In the genomic region with DNA sequence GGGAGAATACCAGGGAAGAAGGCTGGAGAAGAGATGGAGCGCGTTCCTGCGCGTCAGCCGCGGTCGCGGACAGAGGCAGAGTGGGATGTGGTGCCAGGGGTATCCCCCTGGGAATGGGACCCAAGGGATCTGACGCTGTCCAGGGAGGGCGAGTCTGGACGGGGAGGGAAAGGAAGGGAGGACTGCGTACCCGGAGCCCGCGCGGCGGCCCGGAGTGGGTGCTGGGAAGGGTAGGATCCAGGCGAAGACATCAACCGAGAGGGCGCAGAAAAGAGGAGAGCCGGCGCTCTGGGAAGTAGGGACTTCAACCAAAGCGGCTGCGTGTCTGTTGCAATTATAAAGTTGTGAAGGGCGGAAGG, we compare ENCODE assay signal across 1 cellular context.
TF ChIP-seq lines count a peak whose summit lies in the region.

No MANE protein-coding gene starts in this region.

TF ChIP-seq in WTC11, 78 proteins besides CTCF, POLR2A, EP300 and RAD21 (continued from another document):
- TF ChIP-seq, protein P1, sequence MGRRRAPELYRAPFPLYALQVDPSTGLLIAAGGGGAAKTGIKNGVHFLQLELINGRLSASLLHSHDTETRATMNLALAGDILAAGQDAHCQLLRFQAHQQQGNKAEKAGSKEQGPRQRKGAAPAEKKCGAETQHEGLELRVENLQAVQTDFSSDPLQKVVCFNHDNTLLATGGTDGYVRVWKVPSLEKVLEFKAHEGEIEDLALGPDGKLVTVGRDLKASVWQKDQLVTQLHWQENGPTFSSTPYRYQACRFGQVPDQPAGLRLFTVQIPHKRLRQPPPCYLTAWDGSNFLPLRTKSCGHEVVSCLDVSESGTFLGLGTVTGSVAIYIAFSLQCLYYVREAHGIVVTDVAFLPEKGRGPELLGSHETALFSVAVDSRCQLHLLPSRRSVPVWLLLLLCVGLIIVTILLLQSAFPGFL (CRISPR knock-in tag; IDR thresholded peaks at IDR 0.05; ENCODE audit: borderline replicate concordance), result no peak
- TF ChIP-seq NFYB (CRISPR knock-in tag; conservative IDR thresholded peaks at IDR 0.05; ENCODE audit: low read depth) (no peak), TP53 (CRISPR knock-in tag; IDR thresholded peaks at IDR 0.05) (no peak), ZBTB21 (CRISPR knock-in tag; IDR thresholded peaks at IDR 0.05; ENCODE audit: borderline replicate concordance) (no peak), CREM (CRISPR knock-in tag; IDR thresholded peaks at IDR 0.05) (no peak), ZNF138 (CRISPR knock-in tag; conservative IDR thresholded peaks at IDR 0.05) (no peak)
- TF ChIP-seq, protein P2, sequence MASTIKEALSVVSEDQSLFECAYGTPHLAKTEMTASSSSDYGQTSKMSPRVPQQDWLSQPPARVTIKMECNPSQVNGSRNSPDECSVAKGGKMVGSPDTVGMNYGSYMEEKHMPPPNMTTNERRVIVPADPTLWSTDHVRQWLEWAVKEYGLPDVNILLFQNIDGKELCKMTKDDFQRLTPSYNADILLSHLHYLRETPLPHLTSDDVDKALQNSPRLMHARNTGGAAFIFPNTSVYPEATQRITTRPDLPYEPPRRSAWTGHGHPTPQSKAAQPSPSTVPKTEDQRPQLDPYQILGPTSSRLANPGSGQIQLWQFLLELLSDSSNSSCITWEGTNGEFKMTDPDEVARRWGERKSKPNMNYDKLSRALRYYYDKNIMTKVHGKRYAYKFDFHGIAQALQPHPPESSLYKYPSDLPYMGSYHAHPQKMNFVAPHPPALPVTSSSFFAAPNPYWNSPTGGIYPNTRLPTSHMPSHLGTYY (CRISPR knock-in tag; IDR thresholded peaks at IDR 0.05), result no peak
- TF ChIP-seq, protein P3, sequence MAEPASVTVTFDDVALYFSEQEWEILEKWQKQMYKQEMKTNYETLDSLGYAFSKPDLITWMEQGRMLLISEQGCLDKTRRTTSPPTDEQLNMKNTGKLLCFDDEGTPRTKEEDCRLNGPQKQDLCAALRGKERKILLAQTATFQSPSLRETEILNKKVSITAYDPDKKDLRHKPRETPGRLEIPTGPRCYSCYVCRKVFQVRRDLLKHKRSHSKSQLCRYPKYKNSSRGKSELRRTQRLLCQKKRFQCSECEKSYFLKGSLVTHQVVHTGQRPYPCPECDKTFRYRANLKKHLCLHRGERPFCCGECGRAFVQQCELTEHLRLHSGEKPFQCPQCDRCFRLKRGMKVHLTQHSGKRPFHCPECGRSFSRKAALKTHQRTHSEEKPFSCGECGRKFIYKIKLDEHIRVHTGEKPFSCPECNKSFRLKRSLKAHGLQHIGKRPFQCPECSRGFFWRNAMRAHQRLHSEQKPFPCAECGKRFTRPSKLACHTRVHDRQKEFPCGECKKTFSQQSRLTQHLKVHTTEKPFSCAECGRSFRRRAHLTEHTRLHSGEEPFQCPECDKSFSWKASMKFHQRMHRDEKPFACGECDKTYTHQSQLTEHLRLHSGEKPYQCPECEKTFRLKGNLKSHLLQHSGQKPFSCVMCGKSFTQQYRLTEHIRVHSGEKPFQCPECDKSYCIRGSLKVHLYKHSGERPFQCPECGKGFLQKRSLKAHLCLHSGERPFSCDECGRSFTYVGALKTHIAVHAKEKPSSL (CRISPR knock-in tag; conservative IDR thresholded peaks at IDR 0.05), result no peak
- TF ChIP-seq, protein P4, sequence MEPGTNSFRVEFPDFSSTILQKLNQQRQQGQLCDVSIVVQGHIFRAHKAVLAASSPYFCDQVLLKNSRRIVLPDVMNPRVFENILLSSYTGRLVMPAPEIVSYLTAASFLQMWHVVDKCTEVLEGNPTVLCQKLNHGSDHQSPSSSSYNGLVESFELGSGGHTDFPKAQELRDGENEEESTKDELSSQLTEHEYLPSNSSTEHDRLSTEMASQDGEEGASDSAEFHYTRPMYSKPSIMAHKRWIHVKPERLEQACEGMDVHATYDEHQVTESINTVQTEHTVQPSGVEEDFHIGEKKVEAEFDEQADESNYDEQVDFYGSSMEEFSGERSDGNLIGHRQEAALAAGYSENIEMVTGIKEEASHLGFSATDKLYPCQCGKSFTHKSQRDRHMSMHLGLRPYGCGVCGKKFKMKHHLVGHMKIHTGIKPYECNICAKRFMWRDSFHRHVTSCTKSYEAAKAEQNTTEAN (CRISPR knock-in tag; IDR thresholded peaks at IDR 0.05), result no peak
- TF ChIP-seq, protein P5, sequence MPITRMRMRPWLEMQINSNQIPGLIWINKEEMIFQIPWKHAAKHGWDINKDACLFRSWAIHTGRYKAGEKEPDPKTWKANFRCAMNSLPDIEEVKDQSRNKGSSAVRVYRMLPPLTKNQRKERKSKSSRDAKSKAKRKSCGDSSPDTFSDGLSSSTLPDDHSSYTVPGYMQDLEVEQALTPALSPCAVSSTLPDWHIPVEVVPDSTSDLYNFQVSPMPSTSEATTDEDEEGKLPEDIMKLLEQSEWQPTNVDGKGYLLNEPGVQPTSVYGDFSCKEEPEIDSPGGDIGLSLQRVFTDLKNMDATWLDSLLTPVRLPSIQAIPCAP (CRISPR knock-in tag; IDR thresholded peaks at IDR 0.05), result no peak
- TF ChIP-seq, protein P6, sequence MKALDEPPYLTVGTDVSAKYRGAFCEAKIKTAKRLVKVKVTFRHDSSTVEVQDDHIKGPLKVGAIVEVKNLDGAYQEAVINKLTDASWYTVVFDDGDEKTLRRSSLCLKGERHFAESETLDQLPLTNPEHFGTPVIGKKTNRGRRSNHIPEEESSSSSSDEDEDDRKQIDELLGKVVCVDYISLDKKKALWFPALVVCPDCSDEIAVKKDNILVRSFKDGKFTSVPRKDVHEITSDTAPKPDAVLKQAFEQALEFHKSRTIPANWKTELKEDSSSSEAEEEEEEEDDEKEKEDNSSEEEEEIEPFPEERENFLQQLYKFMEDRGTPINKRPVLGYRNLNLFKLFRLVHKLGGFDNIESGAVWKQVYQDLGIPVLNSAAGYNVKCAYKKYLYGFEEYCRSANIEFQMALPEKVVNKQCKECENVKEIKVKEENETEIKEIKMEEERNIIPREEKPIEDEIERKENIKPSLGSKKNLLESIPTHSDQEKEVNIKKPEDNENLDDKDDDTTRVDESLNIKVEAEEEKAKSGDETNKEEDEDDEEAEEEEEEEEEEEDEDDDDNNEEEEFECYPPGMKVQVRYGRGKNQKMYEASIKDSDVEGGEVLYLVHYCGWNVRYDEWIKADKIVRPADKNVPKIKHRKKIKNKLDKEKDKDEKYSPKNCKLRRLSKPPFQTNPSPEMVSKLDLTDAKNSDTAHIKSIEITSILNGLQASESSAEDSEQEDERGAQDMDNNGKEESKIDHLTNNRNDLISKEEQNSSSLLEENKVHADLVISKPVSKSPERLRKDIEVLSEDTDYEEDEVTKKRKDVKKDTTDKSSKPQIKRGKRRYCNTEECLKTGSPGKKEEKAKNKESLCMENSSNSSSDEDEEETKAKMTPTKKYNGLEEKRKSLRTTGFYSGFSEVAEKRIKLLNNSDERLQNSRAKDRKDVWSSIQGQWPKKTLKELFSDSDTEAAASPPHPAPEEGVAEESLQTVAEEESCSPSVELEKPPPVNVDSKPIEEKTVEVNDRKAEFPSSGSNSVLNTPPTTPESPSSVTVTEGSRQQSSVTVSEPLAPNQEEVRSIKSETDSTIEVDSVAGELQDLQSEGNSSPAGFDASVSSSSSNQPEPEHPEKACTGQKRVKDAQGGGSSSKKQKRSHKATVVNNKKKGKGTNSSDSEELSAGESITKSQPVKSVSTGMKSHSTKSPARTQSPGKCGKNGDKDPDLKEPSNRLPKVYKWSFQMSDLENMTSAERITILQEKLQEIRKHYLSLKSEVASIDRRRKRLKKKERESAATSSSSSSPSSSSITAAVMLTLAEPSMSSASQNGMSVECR (CRISPR knock-in tag; IDR thresholded peaks at IDR 0.05; ENCODE audit: borderline replicate concordance), result no peak
- TF ChIP-seq, protein P7, sequence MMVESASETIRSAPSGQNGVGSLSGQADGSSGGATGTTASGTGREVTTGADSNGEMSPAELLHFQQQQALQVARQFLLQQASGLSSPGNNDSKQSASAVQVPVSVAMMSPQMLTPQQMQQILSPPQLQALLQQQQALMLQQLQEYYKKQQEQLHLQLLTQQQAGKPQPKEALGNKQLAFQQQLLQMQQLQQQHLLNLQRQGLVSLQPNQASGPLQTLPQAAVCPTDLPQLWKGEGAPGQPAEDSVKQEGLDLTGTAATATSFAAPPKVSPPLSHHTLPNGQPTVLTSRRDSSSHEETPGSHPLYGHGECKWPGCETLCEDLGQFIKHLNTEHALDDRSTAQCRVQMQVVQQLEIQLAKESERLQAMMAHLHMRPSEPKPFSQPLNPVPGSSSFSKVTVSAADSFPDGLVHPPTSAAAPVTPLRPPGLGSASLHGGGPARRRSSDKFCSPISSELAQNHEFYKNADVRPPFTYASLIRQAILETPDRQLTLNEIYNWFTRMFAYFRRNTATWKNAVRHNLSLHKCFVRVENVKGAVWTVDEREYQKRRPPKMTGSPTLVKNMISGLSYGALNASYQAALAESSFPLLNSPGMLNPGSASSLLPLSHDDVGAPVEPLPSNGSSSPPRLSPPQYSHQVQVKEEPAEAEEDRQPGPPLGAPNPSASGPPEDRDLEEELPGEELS (CRISPR knock-in tag; IDR thresholded peaks at IDR 0.05), result no peak
